In the genomic region with DNA sequence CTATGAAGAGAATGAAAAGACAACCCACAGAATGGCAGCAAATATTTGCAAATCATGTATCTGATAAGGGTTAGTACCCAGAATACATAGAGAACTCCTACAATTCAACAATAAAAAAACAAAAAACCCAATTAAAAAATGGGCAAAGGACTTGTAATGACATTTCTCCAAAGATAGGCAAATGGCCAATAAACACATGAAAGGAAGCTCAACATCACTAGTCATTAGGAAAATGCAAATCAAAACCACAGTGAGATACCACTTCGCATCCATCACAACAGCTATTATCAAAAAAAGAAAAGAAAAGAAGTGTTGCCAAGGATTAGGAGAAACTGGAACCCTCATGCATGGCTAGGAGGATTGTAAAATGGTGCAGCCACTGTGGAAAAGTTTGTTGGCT, we compare ENCODE assay signal across 25 cellular contexts. TPM values are rescaled to one million over a fixed set of nuclear protein-coding genes. Genes with fewer than 3 reads are reported as not detected.
DNase-seq lines count a peak whose midpoint lies in the region; ATAC-seq and TF ChIP-seq lines count a peak whose summit lies in the region.
"Had no signal": no experiment of that assay in that cellular context is flagged by ENCODE, and none has a peak within 500 bp of the region (broad histone marks: within the 10 kb centered on the region; RNA-seq: fewer than 3 reads in every experiment).

No MANE protein-coding gene starts in this region.

- no peak overlapping the region for H3K4me3 ChIP-seq in SK-N-SH (ENCODE audit: low read depth in 2 of 2, low read length in 1 of 2)
- H3K4me3 ChIP-seq: K562 had no signal

- H2AFZ ChIP-seq in SK-N-SH (ENCODE audit: low read depth): no peak overlapping the region

- no peak overlapping the region for H3K9ac ChIP-seq in SK-N-SH

- no peaks in the 10 kb centered on the region for H3K9me3 Mint-ChIP-seq in activated naive CD4-positive, alpha-beta T cell treated with anti-CD3 and anti-CD28 coated beads, Interleukin-2, amount 50 U/mL, for 24 hours
- no peaks in the 10 kb centered on the region for H3K9me3 Mint-ChIP-seq in activated naive CD4-positive, alpha-beta T cell treated with anti-CD3 and anti-CD28 coated beads, Interleukin-2, amount 10 ng/mL, durations not matched to agents 7 days and 5 days
- H3K9me3 Mint-ChIP-seq in WTC11: no peaks in the 10 kb centered on the region
- H3K9me3 Mint-ChIP-seq in stimulated activated effector memory CD8-positive, alpha-beta T cell treated with anti-CD3 and anti-CD28 coated beads, Interleukin-12 subunit alpha, Interleukin-12 subunit beta, amount 100 ng/mL, for 72 hours: no peaks in the 10 kb centered on the region
- H3K9me3 Mint-ChIP-seq: CD14-positive monocyte had no signal

- ATAC-seq in SK-N-SH treated with all-trans-retinoic acid at 6 μM for 48 hours (no peak), WTC11 (no peak)
- no peak for ATAC-seq in stimulated activated effector memory CD8-positive, alpha-beta T cell treated with anti-CD3 and anti-CD28 coated beads, Interleukin-12 subunit alpha, Interleukin-12 subunit beta, amount 100 ng/mL, for 72 hours
- ATAC-seq: K562 had no signal

- H3K9me2 ChIP-seq in SK-N-SH: no peaks in the 10 kb centered on the region

- H3F3A ChIP-seq in SK-N-SH (replicated peaks; ENCODE audit: insufficient read depth): peaks cover 4% of the 10 kb centered on the region

- POLR2A ChIA-PET in SK-N-SH (lab: Yijun Ruan, JAX): no interaction called here
- POLR2A ChIA-PET in WTC11 (lab: Charles Lee): no interaction called here

- no peaks in the 10 kb centered on the region for H3K27me3 Mint-ChIP-seq in activated naive CD4-positive, alpha-beta T cell treated with anti-CD3 and anti-CD28 coated beads, Interleukin-2, amount 50 U/mL, for 24 hours
- H3K27me3 Mint-ChIP-seq in activated naive CD4-positive, alpha-beta T cell treated with anti-CD3 and anti-CD28 coated beads, Interleukin-2, amount 10 ng/mL, durations not matched to agents 7 days and 5 days: no peaks in the 10 kb centered on the region
- no peaks in the 10 kb centered on the region for H3K27me3 Mint-ChIP-seq in WTC11 (ENCODE audit: low read depth)

- no peaks in the 10 kb centered on the region for H3K9me3 ChIP-seq in SK-N-SH
- H3K9me3 ChIP-seq: BE2C had no signal

- H3K79me2 ChIP-seq in SK-N-SH (ENCODE audit: insufficient read depth): peaks cover 13% of the 10 kb centered on the region; the same call in 1 of the 2 replicates

- no peaks in the 10 kb centered on the region for H3K27me3 ChIP-seq in SK-N-SH (ENCODE audit: insufficient read depth)
- H3K27me3 ChIP-seq: BE2C had no signal

- TF ChIP-seq CTCF in SK-N-SH (IDR thresholded peaks at IDR 0.05): no peak
- no peak for TF ChIP-seq CTCF in WTC11 (IDR thresholded peaks at IDR 0.05)

- no peak for TF ChIP-seq EP300 in SK-N-SH (IDR thresholded peaks at IDR 0.05; ENCODE audit: borderline replicate concordance in 1 of 2, low read depth in 1 of 2, low read length in 1 of 2)

- WGBS in SK-N-SH (ENCODE audit: low lambda C conversion rate): 95% methylated on average over 1 of the region's 1 CpG

- CTCF ChIA-PET in SK-N-SH (lab: Yijun Ruan, JAX): interaction anchor here (1.2 to 1.8 kb wide), 2 partner anchors 11 to 45 kb away, joined by 3 to 7 read pairs; a partner anchor contains a TSS
- CTCF ChIA-PET in activated naive CD4-positive, alpha-beta T cell treated with anti-CD3 and anti-CD28 coated beads, Interleukin-2, amount 10 ng/mL, durations not matched to agents 7 days and 5 days (lab: Charles Lee): interaction anchor here (0.9 to 1.6 kb wide), 3 partner anchors 9 to 15 kb away, joined by 3 read pairs; no protein-coding TSS in a partner anchor
- CTCF ChIA-PET in WTC11 (lab: Charles Lee): interaction anchor here (0.7 kb wide), 1 partner anchor 226 kb away, joined by 3 read pairs; no protein-coding TSS in a partner anchor

- DNase-seq in SK-N-SH (no peak), WTC11 (ENCODE audit: low spot score) (no peak), substantia nigra (lab: John Stamatoyannopoulos, UW) (no peak), 8988T (no peak)
- DNase-seq in activated naive CD4-positive, alpha-beta T cell treated with anti-CD3 and anti-CD28 coated beads, Interleukin-2, amount 10 ng/mL, durations not matched to agents 7 days and 5 days: no peak
- DNase-seq in stimulated activated effector memory CD8-positive, alpha-beta T cell treated with anti-CD3 and anti-CD28 coated beads, Interleukin-12 subunit alpha, Interleukin-12 subunit beta, amount 100 ng/mL, for 72 hours (ENCODE audit: low spot score in 2 of 2): no peak
- DNase-seq: ACHN, BE2C, Calu3, DMS79 treated with DMSO at 0.1 percent for 48 hours, GF-D8, Kasumi-1, MV-4-11, NCI-H1105 treated with DMSO at 0.1 percent for 48 hours, NCI-H146, NCI-H1930, NCI-H2107, NCI-H524, NCI-H748 treated with DMSO at 0.1 percent for 48 hours, SIG-M5 had no signal

- H3K27ac Mint-ChIP-seq in activated naive CD4-positive, alpha-beta T cell treated with anti-CD3 and anti-CD28 coated beads, Interleukin-2, amount 50 U/mL, for 24 hours: peak overlapping the region; percentile 17
- no peak overlapping the region for H3K27ac Mint-ChIP-seq in activated naive CD4-positive, alpha-beta T cell treated with anti-CD3 and anti-CD28 coated beads, Interleukin-2, amount 10 ng/mL, durations not matched to agents 7 days and 5 days
- H3K27ac Mint-ChIP-seq in WTC11: peak overlapping the region; percentile 51
- peak overlapping the region; percentile 45 for H3K27ac Mint-ChIP-seq in stimulated activated effector memory CD8-positive, alpha-beta T cell treated with anti-CD3 and anti-CD28 coated beads, Interleukin-12 subunit alpha, Interleukin-12 subunit beta, amount 100 ng/mL, for 72 hours

- no peak overlapping the region for H3K4me2 ChIP-seq in SK-N-SH

- no peak for TF ChIP-seq RAD21 in SK-N-SH (IDR thresholded peaks at IDR 0.05; ENCODE audit: low read length)

- H3K4me1 ChIP-seq in SK-N-SH (ENCODE audit: control insufficient read depth in 1 of 2, insufficient read depth in 2 of 2, low read depth in 1 of 2, low read length in 1 of 2): no peaks in the 10 kb centered on the region
- H3K4me1 ChIP-seq: BE2C had no signal

- H4K20me1 ChIP-seq in SK-N-SH (ENCODE audit: insufficient read depth): no peaks in the 10 kb centered on the region

- peaks cover 26% of the 10 kb centered on the region for H3K36me3 Mint-ChIP-seq in activated naive CD4-positive, alpha-beta T cell treated with anti-CD3 and anti-CD28 coated beads, Interleukin-2, amount 50 U/mL, for 24 hours
- H3K36me3 Mint-ChIP-seq in activated naive CD4-positive, alpha-beta T cell treated with anti-CD3 and anti-CD28 coated beads, Interleukin-2, amount 10 ng/mL, durations not matched to agents 7 days and 5 days: peaks cover 63% of the 10 kb centered on the region
- peaks cover 81% of the 10 kb centered on the region for H3K36me3 Mint-ChIP-seq in WTC11
- peaks cover 100% of the 10 kb centered on the region for H3K36me3 Mint-ChIP-seq in stimulated activated effector memory CD8-positive, alpha-beta T cell treated with anti-CD3 and anti-CD28 coated beads, Interleukin-12 subunit alpha, Interleukin-12 subunit beta, amount 100 ng/mL, for 72 hours

- H3K27ac ChIP-seq in SK-N-SH (ENCODE audit: low read depth in 2 of 2, low read length in 1 of 2) (no peak overlapping the region), substantia nigra (ENCODE audit: low read depth, low read length, poor library complexity, severe bottlenecking) (no peak overlapping the region)
- H3K27ac ChIP-seq: 22Rv1 had no signal

- H3K4me3 Mint-ChIP-seq in activated naive CD4-positive, alpha-beta T cell treated with anti-CD3 and anti-CD28 coated beads, Interleukin-2, amount 50 U/mL, for 24 hours: no peak overlapping the region
- H3K4me3 Mint-ChIP-seq in activated naive CD4-positive, alpha-beta T cell treated with anti-CD3 and anti-CD28 coated beads, Interleukin-2, amount 10 ng/mL, durations not matched to agents 7 days and 5 days: no peak overlapping the region
- H3K4me3 Mint-ChIP-seq in WTC11: no peak overlapping the region
- H3K4me3 Mint-ChIP-seq in stimulated activated effector memory CD8-positive, alpha-beta T cell treated with anti-CD3 and anti-CD28 coated beads, Interleukin-12 subunit alpha, Interleukin-12 subunit beta, amount 100 ng/mL, for 72 hours: no peak overlapping the region
- H3K4me3 Mint-ChIP-seq: CD14-positive monocyte had no signal

- H3K36me3 ChIP-seq in SK-N-SH (replicated peaks in 1 of 2; ENCODE audit: control insufficient read depth in 1 of 2, insufficient read depth in 2 of 2, low read length in 1 of 2): peaks cover 73 to 93% of the 10 kb centered on the region in 2 experiments

- H3K4me1 Mint-ChIP-seq in activated naive CD4-positive, alpha-beta T cell treated with anti-CD3 and anti-CD28 coated beads, Interleukin-2, amount 50 U/mL, for 24 hours: no peaks in the 10 kb centered on the region
- H3K4me1 Mint-ChIP-seq in activated naive CD4-positive, alpha-beta T cell treated with anti-CD3 and anti-CD28 coated beads, Interleukin-2, amount 10 ng/mL, durations not matched to agents 7 days and 5 days: no peaks in the 10 kb centered on the region
- peaks cover 7% of the 10 kb centered on the region for H3K4me1 Mint-ChIP-seq in WTC11
- H3K4me1 Mint-ChIP-seq in stimulated activated effector memory CD8-positive, alpha-beta T cell treated with anti-CD3 and anti-CD28 coated beads, Interleukin-12 subunit alpha, Interleukin-12 subunit beta, amount 100 ng/mL, for 72 hours: no peaks in the 10 kb centered on the region
- H3K4me1 Mint-ChIP-seq: CD14-positive monocyte had no signal

TF ChIP-seq in SK-N-SH treated with all-trans-retinoic acid at 6 μM for 48 hours, 23 proteins besides CTCF, POLR2A, EP300 and RAD21 (continues in another document):
- TF ChIP-seq ZFP3 (CRISPR knock-in tag; IDR thresholded peaks at IDR 0.05): 0 out of 2 replicates have a peak, but pooled peaks have one; percentile 67

TF ChIP-seq in SK-N-SH, 30 proteins besides CTCF, POLR2A, EP300 and RAD21 (continues in another document):
- TF ChIP-seq ELF1 (IDR thresholded peaks at IDR 0.05): no peak
- TF ChIP-seq TAF1 (IDR thresholded peaks at IDR 0.05; ENCODE audit: borderline replicate concordance, low read depth, low read length): no peak

TF ChIP-seq in WTC11, 78 proteins besides CTCF, POLR2A, EP300 and RAD21 (continues in another document):
- TF ChIP-seq RORB (CRISPR knock-in tag; IDR thresholded peaks at IDR 0.05): no peak

RNA-seq across cellular contexts. Expression of a gene that starts 45.1 kb away (rescaled TPM):
- polyA plus RNA-seq in SK-N-SH (2012; rRNA removed): 95.8 and 104 TPM in 2 replicates
- 135 and 137 TPM in 2 replicates for polyA plus RNA-seq in SK-N-SH (2012; cell fraction: cytosol; rRNA removed)
- polyA plus RNA-seq in SK-N-SH (2012; cell fraction: nucleus; rRNA removed): 27.4 and 48.5 TPM in 2 replicates
- total RNA-seq in WTC11 (2021): 137 to 172 TPM (median 151 TPM) in 3 replicates

RNA-seq across cellular contexts. Expression of a gene that starts 56.3 kb away (rescaled TPM):
- polyA plus RNA-seq in SK-N-SH (2012; rRNA removed): 6,745 and 7,967 TPM in 2 replicates
- 8,928 and 9,571 TPM in 2 replicates for polyA plus RNA-seq in SK-N-SH (2012; cell fraction: cytosol; rRNA removed)
- 637 and 1,133 TPM in 2 replicates for polyA plus RNA-seq in SK-N-SH (2012; cell fraction: nucleus; rRNA removed)
- 1,612 to 1,889 TPM (median 1,831 TPM) in 3 replicates for total RNA-seq in WTC11 (2021)
